Comparison of ENCODE assay signal across 8 cellular contexts in the genomic region with DNA sequence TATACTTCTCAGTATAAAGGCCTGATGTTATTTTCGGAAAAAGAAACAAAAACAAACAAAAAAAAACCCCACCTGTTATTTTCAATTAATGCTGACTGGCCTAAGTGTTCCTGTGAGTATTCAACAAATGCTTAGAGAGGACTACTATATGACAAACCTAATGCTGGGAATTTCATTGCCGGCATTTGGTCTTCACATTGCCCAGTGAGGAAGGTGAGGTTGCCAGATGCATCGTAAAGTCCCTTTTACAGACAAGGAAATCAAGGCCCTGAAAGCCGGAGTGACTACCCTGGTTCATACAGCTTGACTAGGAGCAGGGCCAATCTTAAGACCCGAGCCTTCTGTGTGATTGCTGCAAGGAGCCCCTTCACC. TPM values are rescaled to one million over a fixed set of nuclear protein-coding genes. Genes with fewer than 3 reads are reported as not detected.
DNase-seq lines count a peak whose midpoint lies in the region; ATAC-seq and TF ChIP-seq lines count a peak whose summit lies in the region.

No MANE protein-coding gene starts in this region.

- 23% methylated on average over 5 of the region's 5 CpGs for WGBS in smooth muscle cell (ENCODE audit: low lambda C conversion rate)

- H3K27me3 Mint-ChIP-seq in T-helper 1 cell treated with Interleukin-12 subunit alpha and Interleukin-12 subunit beta and Interleukin-4 antibody, amounts not matched to agents 30 μg/mL and 1 μg/mL, for 36 hours (ENCODE audit: low read depth) = no peaks in the 10 kb centered on the region
- H3K27me3 Mint-ChIP-seq in T-cell = no peaks in the 10 kb centered on the region

- no peaks in the 10 kb centered on the region for H3K27me3 ChIP-seq in foreskin keratinocyte
- no peaks in the 10 kb centered on the region for H3K27me3 ChIP-seq in smooth muscle cell (ENCODE audit: low read depth)

- peak overlapping the region; percentile 89 for H3K4me2 ChIP-seq in smooth muscle cell

- H3K36me3 ChIP-seq in smooth muscle cell (ENCODE audit: low read depth) = no peaks in the 10 kb centered on the region

- peaks cover 36% of the 10 kb centered on the region for H3K36me3 Mint-ChIP-seq in T-helper 1 cell treated with Interleukin-12 subunit alpha and Interleukin-12 subunit beta and Interleukin-4 antibody, amounts not matched to agents 30 μg/mL and 1 μg/mL, for 36 hours (ENCODE audit: low read depth)
- H3K36me3 Mint-ChIP-seq in T-cell = peaks cover 28% of the 10 kb centered on the region

- H3K4me3 ChIP-seq in smooth muscle cell = peak overlapping the region; percentile 71

- peaks cover 15% of the 10 kb centered on the region for H3F3A ChIP-seq in smooth muscle cell (ENCODE audit: low read depth)

- no peaks in the 10 kb centered on the region for H3K9me3 ChIP-seq in smooth muscle cell (replicated peaks; ENCODE audit: low read depth)

- DNase-seq in T-helper 1 cell (no peak), T-cell (no peak), foreskin keratinocyte (peak in 1 of 2 donors; percentile 14), smooth muscle cell (lab: John Stamatoyannopoulos, UW; ENCODE audit: unreplicated experiment) (no peak), GM10248 (ENCODE audit: extremely low spot score) (no peak)
- DNase-seq in stimulated activated CD4-positive, alpha-beta T cell treated with anti-CD3 and anti-CD28 coated beads, Interleukin-2, amount 100 ng/mL, for 48 hours = no peak

- no peaks in the 10 kb centered on the region for H4K20me1 ChIP-seq in smooth muscle cell (ENCODE audit: low read depth)

- H3K9me3 Mint-ChIP-seq in T-helper 1 cell treated with Interleukin-12 subunit alpha and Interleukin-12 subunit beta and Interleukin-4 antibody, amounts not matched to agents 30 μg/mL and 1 μg/mL, for 36 hours = no peaks in the 10 kb centered on the region
- H3K9me3 Mint-ChIP-seq in T-cell = peaks cover 0 to 3% (median 0%) of the 10 kb centered on the region in 3 donors

- H3K27ac Mint-ChIP-seq in T-helper 1 cell treated with Interleukin-12 subunit alpha and Interleukin-12 subunit beta and Interleukin-4 antibody, amounts not matched to agents 30 μg/mL and 1 μg/mL, for 36 hours = peak overlapping the region; percentile 96
- peak overlapping the region; percentile 98 to 99 for H3K27ac Mint-ChIP-seq in T-cell

- ATAC-seq in T-cell (replicated peaks in 1 of 4) = no peak
- ATAC-seq in foreskin keratinocyte = no peak
- no peak for ATAC-seq in GM18517 (IDR thresholded peaks at IDR 0.05; ENCODE audit: unreplicated experiment)

- peaks cover 30% of the 10 kb centered on the region for H3K79me2 ChIP-seq in smooth muscle cell (ENCODE audit: low read depth)

- CTCF ChIA-PET in T-cell (lab: Charles Lee) (interaction anchor here in 1 of 2 donors (1.0 to 1.9 kb wide), 5 partner anchors 10 to 33 kb away, joined by 5 to 43 read pairs (median 14); a partner anchor contains a TSS), GM10248 (lab: Yijun Ruan, JAX) (interaction anchor here (0.9 to 5.3 kb wide), 7 partner anchors 9 to 31 kb away, joined by 3 to 64 read pairs (median 5); a partner anchor contains a TSS)

- peak overlapping the region; percentile 49 for H3K9ac ChIP-seq in smooth muscle cell (ENCODE audit: low read depth)

- H2AFZ ChIP-seq in smooth muscle cell (ENCODE audit: low read depth) = peak overlapping the region; percentile 31

- H3K4me3 Mint-ChIP-seq in T-helper 1 cell treated with Interleukin-12 subunit alpha and Interleukin-12 subunit beta and Interleukin-4 antibody, amounts not matched to agents 30 μg/mL and 1 μg/mL, for 36 hours = peak overlapping the region; percentile 96
- peak overlapping the region; percentile 96 to 99 (median 97) for H3K4me3 Mint-ChIP-seq in T-cell

- H3K4me1 ChIP-seq in foreskin keratinocyte (no peaks in the 10 kb centered on the region), smooth muscle cell (ENCODE audit: low read depth) (peaks cover 14% of the 10 kb centered on the region)

- H3K4me1 Mint-ChIP-seq in T-helper 1 cell treated with Interleukin-12 subunit alpha and Interleukin-12 subunit beta and Interleukin-4 antibody, amounts not matched to agents 30 μg/mL and 1 μg/mL, for 36 hours (ENCODE audit: low read depth) = peaks cover 28% of the 10 kb centered on the region
- H3K4me1 Mint-ChIP-seq in T-cell = peaks cover 36 to 39% (median 36%) of the 10 kb centered on the region in 3 donors

- TF ChIP-seq CTCF in foreskin keratinocyte (conservative IDR thresholded peaks at IDR 0.05) (no peak), smooth muscle cell (IDR thresholded peaks at IDR 0.05; ENCODE audit: borderline replicate concordance, insufficient read depth, poor library complexity, severe bottlenecking) (no peak), GM10248 (IDR thresholded peaks at IDR 0.05; ENCODE audit: control extremely low read depth, extremely low read depth, low read depth, missing control alignments) (no peak)

- peak overlapping the region; percentile 10 for H3K27ac ChIP-seq in foreskin keratinocyte
- peak overlapping the region; percentile 13 for H3K27ac ChIP-seq in smooth muscle cell (ENCODE audit: low read depth)

- POLR2A ChIA-PET in T-cell (lab: Charles Lee) = interaction anchor here (1.0 to 1.7 kb wide), 6 partner anchors 11 to 27 kb away, joined by 3 to 29 read pairs (median 6); a partner anchor contains a TSS
- POLR2A ChIA-PET in GM10248 (lab: Yijun Ruan, JAX) = interaction anchor here (1.4 to 1.7 kb wide), 2 partner anchors 12 to 27 kb away, joined by 11 to 15 read pairs; a partner anchor contains a TSS

RNA-seq across cellular contexts. Expression of a gene that starts 0.6 kb away (rescaled TPM):
- total RNA-seq in T-cell = 10 to 100 TPM; 23.8 to 66.6 (median 52.6) TPM
- total RNA-seq in foreskin keratinocyte = 117 and 145 TPM in 2 replicates
- polyA plus RNA-seq in foreskin keratinocyte = 173 and 199 TPM in 2 replicates
- 16.5 and 29.3 TPM in 2 replicates for total RNA-seq in smooth muscle cell
- 68.6 and 79.6 TPM in 2 replicates for polyA plus RNA-seq in smooth muscle cell

RNA-seq across cellular contexts. Expression of a gene that starts 11.2 kb away (rescaled TPM):
- total RNA-seq in T-cell (100 to 1,000 TPM in 2 of 5 donors, 10 to 100 TPM in 3; 72.9 to 108 (median 90.3) TPM), foreskin keratinocyte (430 and 481 TPM in 2 replicates), smooth muscle cell (88.4 and 97.2 TPM in 2 replicates)
- polyA plus RNA-seq in foreskin keratinocyte (386 and 479 TPM in 2 replicates), smooth muscle cell (109 and 134 TPM in 2 replicates)

RNA-seq across cellular contexts. Expression of a gene that starts 11.7 kb away (rescaled TPM):
- 10 to 100 TPM; 35.3 to 63.7 (median 44.3) TPM for total RNA-seq in T-cell
- 31.7 and 32.0 TPM in 2 replicates for total RNA-seq in foreskin keratinocyte
- 22.3 and 28.6 TPM in 2 replicates for polyA plus RNA-seq in foreskin keratinocyte
- total RNA-seq in smooth muscle cell = 13.8 and 20.3 TPM in 2 replicates
- polyA plus RNA-seq in smooth muscle cell = 17.4 and 19.2 TPM in 2 replicates

RNA-seq across cellular contexts. Expression of a gene that starts 12.0 kb away (rescaled TPM):
- total RNA-seq in T-cell (10 to 100 TPM; 13.0 to 36.1 (median 32.3) TPM), foreskin keratinocyte (13.8 and 15.7 TPM in 2 replicates), smooth muscle cell (5.4 and 11.0 TPM in 2 replicates)
- polyA plus RNA-seq in foreskin keratinocyte (19.7 TPM in 2 replicates), smooth muscle cell (17.5 and 21.7 TPM in 2 replicates)

RNA-seq across cellular contexts. Expression of a gene that starts 27.0 kb away (rescaled TPM):
- total RNA-seq in T-cell = 10 to 100 TPM; 55.3 to 67.7 (median 65.4) TPM
- 37.7 and 43.3 TPM in 2 replicates for total RNA-seq in foreskin keratinocyte
- polyA plus RNA-seq in foreskin keratinocyte = 54.1 and 62.2 TPM in 2 replicates
- 31.0 and 37.7 TPM in 2 replicates for total RNA-seq in smooth muscle cell
- polyA plus RNA-seq in smooth muscle cell = 68.1 and 68.7 TPM in 2 replicates
